ENCODE assay signal across 20 cellular contexts in the genomic region with DNA sequence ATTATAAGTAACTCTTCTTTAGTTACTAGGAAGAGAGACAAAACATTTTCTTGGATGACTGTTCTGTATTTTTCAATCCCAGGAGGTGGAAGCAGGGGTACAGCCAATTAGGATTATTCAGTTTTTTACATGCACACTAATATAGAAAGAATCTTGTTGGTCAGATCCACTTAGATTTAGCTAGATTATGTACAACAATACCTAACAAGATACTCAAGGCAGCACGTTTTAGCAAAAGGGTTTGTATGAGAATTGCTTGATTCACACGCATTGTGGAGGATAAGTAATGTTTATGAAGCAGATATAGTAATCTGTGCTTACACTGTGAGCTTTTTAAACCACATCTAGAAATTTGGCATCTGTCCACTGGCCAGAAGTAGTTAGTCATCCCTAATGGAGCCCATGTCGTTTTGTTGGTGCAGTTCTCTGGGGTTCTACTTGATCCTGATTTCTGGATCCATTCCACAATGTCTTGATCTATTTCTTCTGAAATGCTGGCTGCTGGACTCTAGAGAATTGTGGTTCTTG.
A peak's percentile ranks its signal among the peaks of the same experiment; 100 is the strongest.
DNase-seq lines count a peak whose midpoint lies in the region; ATAC-seq and TF ChIP-seq lines count a peak whose summit lies in the region.
"Had no signal": no experiment of that assay in that cellular context is flagged by ENCODE, and none has a peak within 500 bp of the region (broad histone marks: within the 10 kb centered on the region; RNA-seq: fewer than 3 reads in every experiment).

No MANE protein-coding gene starts in this region.

- H3K9me3 ChIP-seq in breast epithelium (no peaks in the 10 kb centered on the region), RWPE2 (ENCODE audit: severe bottlenecking) (no peaks in the 10 kb centered on the region), thyroid gland (no peaks in the 10 kb centered on the region), right lobe of liver (no peaks in the 10 kb centered on the region)
- H3K9me3 ChIP-seq: A549 had no signal

- BruUV-seq in MCF 10A (replicated peaks; lab: Mats Ljungman, UMichigan) = no TSS peak

- H3K4me3 Mint-ChIP-seq in MCF 10A (ENCODE audit: unreplicated experiment) = no peak overlapping the region
- no peak overlapping the region for H3K4me3 Mint-ChIP-seq in activated naive CD8-positive, alpha-beta T cell treated with anti-CD3 and anti-CD28 coated beads for 36 hours
- H3K4me3 Mint-ChIP-seq: activated CD4-positive, alpha-beta T cell treated with anti-CD3 and anti-CD28 coated beads, Interleukin-2, amount 10 ng/mL, durations not matched to agents 7 days and 5 days; stimulated activated naive CD8-positive, alpha-beta T cell treated with anti-CD3 and anti-CD28 coated beads, Interleukin-15, amount 100 ng/mL, for 72 hours had no signal

- H3K27ac Mint-ChIP-seq in MCF 10A (ENCODE audit: low read depth, unreplicated experiment) = no peak overlapping the region
- no peak overlapping the region for H3K27ac Mint-ChIP-seq in activated naive CD8-positive, alpha-beta T cell treated with anti-CD3 and anti-CD28 coated beads for 36 hours
- H3K27ac Mint-ChIP-seq: activated CD4-positive, alpha-beta T cell treated with anti-CD3 and anti-CD28 coated beads, Interleukin-2, amount 10 ng/mL, durations not matched to agents 7 days and 5 days; stimulated activated naive CD8-positive, alpha-beta T cell treated with anti-CD3 and anti-CD28 coated beads, Interleukin-15, amount 100 ng/mL, for 72 hours had no signal

- POLR2A ChIA-PET in MCF 10A (lab: Yijun Ruan, JAX) = no interaction called here

- WGBS in thyroid gland, 2 donors = 58% methylated on average over 3 of the region's 3 CpGs
- 34% methylated on average over 3 of the region's 3 CpGs for WGBS in right lobe of liver (ENCODE audit: insufficient coverage, low coverage, low lambda C conversion rate, missing lambda C conversion rate)

- intact Hi-C loops in MCF 10A (cut with micrococcal nuclease) = no loop called here
- intact Hi-C loops in breast epithelium (cut with DNase I; ENCODE audit: low total_unique reads) = no loop called here
- intact Hi-C loops in thyroid gland (cut with DNase I) = no loop called here
- intact Hi-C loops in right lobe of liver (cut with DNase I) = no loop called here

- TF ChIP-seq POLR2A in breast epithelium (IDR thresholded peaks at IDR 0.05) (no peak), thyroid gland (IDR thresholded peaks at IDR 0.05) (no peak), right lobe of liver (IDR thresholded peaks at IDR 0.05) (no peak)

- DNase-seq in MCF 10A (ENCODE audit: unreplicated experiment) (peak; percentile 13), breast epithelium (ENCODE audit: low spot score in 2 of 2) (no peak), RWPE2 (ENCODE audit: low spot score) (no peak), fibroblast of peridontal ligament (ENCODE audit: extremely low read depth) (peak; percentile 19), stromal cell of bone marrow (ENCODE audit: low read depth) (peak; percentile 69), thyroid gland (no peak), right lobe of liver (no peak)
- no peak for DNase-seq in activated naive CD8-positive, alpha-beta T cell treated with anti-CD3 and anti-CD28 coated beads for 36 hours
- DNase-seq: activated CD4-positive, alpha-beta T cell treated with anti-CD3 and anti-CD28 coated beads, Interleukin-2, amount 10 ng/mL, durations not matched to agents 7 days and 5 days; activated naive CD4-positive, alpha-beta T cell; effector CD4-positive, alpha-beta T cell; midbrain; NCI-H2029; NCI-H510A treated with DMSO at 0.1 percent for 48 hours; right cardiac atrium; stimulated activated naive CD8-positive, alpha-beta T cell treated with anti-CD3 and anti-CD28 coated beads, Interleukin-15, amount 100 ng/mL, for 72 hours had no signal

- ATAC-seq in RWPE2 (ENCODE audit: low read depth) = 0 out of 3 replicates have a peak, but pooled peaks have one; percentile 29
- no peak for ATAC-seq in right lobe of liver
- ATAC-seq: A549; stimulated activated naive CD8-positive, alpha-beta T cell treated with anti-CD3 and anti-CD28 coated beads, Interleukin-15, amount 100 ng/mL, for 72 hours had no signal

- H3K36me3 ChIP-seq in breast epithelium (no peaks in the 10 kb centered on the region), RWPE2 (ENCODE audit: low read depth) (no peaks in the 10 kb centered on the region), thyroid gland (no peaks in the 10 kb centered on the region), right lobe of liver (no peaks in the 10 kb centered on the region)
- H3K36me3 ChIP-seq: cardiac muscle cell had no signal

- H3K27ac ChIP-seq in breast epithelium = no peak overlapping the region
- no peak overlapping the region for H3K27ac ChIP-seq in RWPE2 (ENCODE audit: poor library complexity, severe bottlenecking)
- no peak overlapping the region for H3K27ac ChIP-seq in thyroid gland
- H3K27ac ChIP-seq in right lobe of liver = no peak overlapping the region
- H3K27ac ChIP-seq: A549, C4-2B, cardiac muscle cell, SK-N-MC had no signal

- H3K4me1 Mint-ChIP-seq in MCF 10A (ENCODE audit: insufficient read depth, unreplicated experiment) = no peaks in the 10 kb centered on the region
- H3K4me1 Mint-ChIP-seq in activated naive CD8-positive, alpha-beta T cell treated with anti-CD3 and anti-CD28 coated beads for 36 hours = no peaks in the 10 kb centered on the region
- H3K4me1 Mint-ChIP-seq: activated CD4-positive, alpha-beta T cell treated with anti-CD3 and anti-CD28 coated beads, Interleukin-2, amount 10 ng/mL, durations not matched to agents 7 days and 5 days; stimulated activated naive CD8-positive, alpha-beta T cell treated with anti-CD3 and anti-CD28 coated beads, Interleukin-15, amount 100 ng/mL, for 72 hours had no signal

- CTCF ChIA-PET in MCF 10A (lab: Yijun Ruan, JAX) = interaction anchor here (1.0 to 1.3 kb wide), 2 partner anchors 10 to 239 kb away, joined by 4 read pairs; no protein-coding TSS in a partner anchor

- H3K9me3 Mint-ChIP-seq in MCF 10A (ENCODE audit: unreplicated experiment) = peaks cover 10% of the 10 kb centered on the region
- peaks cover 6% of the 10 kb centered on the region for H3K9me3 Mint-ChIP-seq in activated naive CD8-positive, alpha-beta T cell treated with anti-CD3 and anti-CD28 coated beads for 36 hours

- TF ChIP-seq CTCF in MCF 10A (IDR thresholded peaks at IDR 0.05; ENCODE audit: unreplicated experiment) (no peak), breast epithelium (IDR thresholded peaks at IDR 0.05) (no peak), RWPE2 (IDR thresholded peaks at IDR 0.05; ENCODE audit: poor library complexity, severe bottlenecking) (no peak), thyroid gland (IDR thresholded peaks at IDR 0.05) (no peak), right lobe of liver (IDR thresholded peaks at IDR 0.05) (no peak)

- H3K4me1 ChIP-seq in breast epithelium (no peaks in the 10 kb centered on the region), RWPE2 (ENCODE audit: insufficient read depth, poor library complexity, severe bottlenecking) (no peaks in the 10 kb centered on the region), thyroid gland (no peaks in the 10 kb centered on the region), right lobe of liver (no peaks in the 10 kb centered on the region)
- H3K4me1 ChIP-seq: A549 had no signal

- H3K36me3 Mint-ChIP-seq in MCF 10A (ENCODE audit: insufficient read depth, unreplicated experiment) = no peaks in the 10 kb centered on the region
- no peaks in the 10 kb centered on the region for H3K36me3 Mint-ChIP-seq in activated naive CD8-positive, alpha-beta T cell treated with anti-CD3 and anti-CD28 coated beads for 36 hours

- H3K27me3 Mint-ChIP-seq in MCF 10A (ENCODE audit: insufficient read depth, unreplicated experiment) = no peaks in the 10 kb centered on the region
- no peaks in the 10 kb centered on the region for H3K27me3 Mint-ChIP-seq in activated naive CD8-positive, alpha-beta T cell treated with anti-CD3 and anti-CD28 coated beads for 36 hours
- H3K27me3 Mint-ChIP-seq: activated CD4-positive, alpha-beta T cell treated with anti-CD3 and anti-CD28 coated beads, Interleukin-2, amount 10 ng/mL, durations not matched to agents 7 days and 5 days; stimulated activated naive CD8-positive, alpha-beta T cell treated with anti-CD3 and anti-CD28 coated beads, Interleukin-15, amount 100 ng/mL, for 72 hours had no signal

- H3K27me3 ChIP-seq in breast epithelium (no peaks in the 10 kb centered on the region), RWPE2 (ENCODE audit: insufficient read depth, poor library complexity, severe bottlenecking) (no peaks in the 10 kb centered on the region), thyroid gland (no peaks in the 10 kb centered on the region), right lobe of liver (no peaks in the 10 kb centered on the region)
- H3K27me3 ChIP-seq: cardiac muscle cell had no signal

- H3K4me3 ChIP-seq in breast epithelium (no peak overlapping the region), RWPE2 (ENCODE audit: severe bottlenecking) (no peak overlapping the region), thyroid gland (replicated peaks in 1 of 3) (no peak overlapping the region), right lobe of liver (no peak overlapping the region)
- H3K4me3 ChIP-seq: A549, cardiac muscle cell, SK-N-MC had no signal

Comparison
In these comparisons a context has a peak if more than half of its experiments do, and no peak if none do; other contexts are left out.
1. DNase-seq: peak in MCF 10A (single experiment), fibroblast of peridontal ligament (single experiment) and stromal cell of bone marrow (single experiment); none in breast epithelium (0 of 2), RWPE2 (single experiment), thyroid gland (0 of 2), right lobe of liver (0 of 3) and activated naive CD8-positive, alpha-beta T cell treated with anti-CD3 and anti-CD28 coated beads for 36 hours (single experiment).